In genomic region chr18:8299054-8299708, GRCh38 we compare ENCODE assay signal across 30 cellular contexts.
DNase-seq lines count a peak whose midpoint lies in the region; ATAC-seq, FAIRE-seq and TF ChIP-seq lines count a peak whose summit lies in the region.
"Had no signal": no experiment of that assay in that cellular context is flagged by ENCODE, and none has a peak within 500 bp of the region (broad histone marks: within the 10 kb centered on the region; RNA-seq: fewer than 3 reads in every experiment).

No MANE protein-coding gene starts in this region.

- no peak; the same call in 1 of the 3 replicates for ATAC-seq in HepG2
- ATAC-seq in GM21447 (IDR thresholded peaks at IDR 0.05; ENCODE audit: unreplicated experiment), result no peak
- ATAC-seq: activated naive CD4-positive, alpha-beta T cell treated with anti-CD3 and anti-CD28 coated beads, Interleukin-2, amount 50 U/mL, for 72 hours; natural killer cell treated with Interleukin-12 subunit alpha and Interleukin-12 subunit beta and Interleukin-15 and Interleukin-18, amount 100 ng/mL, for 72 hours had no signal

- intact Hi-C loops in HepG2 (cut with micrococcal nuclease; ENCODE audit: unreplicated experiment), result no loop called here

- no peak overlapping the region for H3K27ac ChIP-seq in HepG2 (ENCODE audit: extremely low read length, insufficient read depth, low read length)
- H3K27ac ChIP-seq: GM23248, KMS-11, lower lobe of right lung, RWPE1, transverse colon had no signal

- H3K4me1 ChIP-seq in HepG2 (ENCODE audit: insufficient read depth, low read length), result peaks cover 14% of the 10 kb centered on the region
- H3K4me1 ChIP-seq: Caco-2, lower lobe of right lung, transverse colon had no signal

- H3K9ac ChIP-seq in HepG2 (ENCODE audit: insufficient read depth, low read depth, low read length), result no peak overlapping the region
- H3K9ac ChIP-seq: GM23248, KMS-11, SK-N-SH had no signal

- BruUV-seq in HepG2 (replicated peaks; lab: Mats Ljungman, UMichigan), result no TSS peak

- 66% methylated on average over 8 of the region's 8 CpGs for whole genome bisulfite sequencing in HepG2 (ENCODE audit: low lambda C conversion rate)

- DNase-seq in DMS53 (lab: John Stamatoyannopoulos, UW) (peak; percentile 90), NCI-H146 (lab: John Stamatoyannopoulos, UW) (peak; percentile 97), NCI-H510A treated with DMSO at 0.1 percent for 48 hours (lab: John Stamatoyannopoulos, UW) (peak; percentile 97), HepG2 (ENCODE audit: low spot score) (peak; percentile 25), dermis blood vessel endothelial cell (no peak), NAMALWA (ENCODE audit: low spot score) (no peak), NCI-H1436 treated with DMSO at 0.1 percent for 48 hours (lab: John Stamatoyannopoulos, UW) (no peak)
- DNase-seq: activated CD4-positive, alpha-beta memory T cell treated with anti-CD3 and anti-CD28 coated beads, Interleukin-2, amount 10 ng/mL, durations not matched to agents 7 days and 5 days; activated CD4-positive, CD25-positive, alpha-beta regulatory T cell treated with anti-CD3 and anti-CD28 coated beads, Interleukin-2, amount 50 U/mL, for 72 hours; activated CD8-positive, alpha-beta memory T cell treated with anti-CD3 and anti-CD28 coated beads, Interleukin-2, amount 50 U/mL, for 48 hours; anterior cingulate cortex; Caco-2; effector CD8-positive, alpha-beta T cell; glutamatergic neuron; GM23248; kidney; lower lobe of right lung; NCI-H187 treated with DMSO at 0.1 percent for 48 hours; NCI-H526; retina; SK-N-SH; stimulated activated CD4-positive, alpha-beta T cell treated with anti-CD3 and anti-CD28 coated beads, Interleukin-2, amount 100 ng/mL, for 24 hours; transverse colon had no signal

- POLR2A ChIA-PET in HepG2 (lab: Yijun Ruan, JAX), result no interaction called here

- in situ Hi-C loops in HepG2 (cut with HindIII; ENCODE audit: extremely low pct_ligation_motif_present, low pct_unique_long_range_greater_than_20kb), result no loop called here

- H3K9me3 ChIP-seq in HepG2 (ENCODE audit: low read length), result no peaks in the 10 kb centered on the region
- H3K9me3 ChIP-seq: Caco-2, lower lobe of right lung, SK-N-SH, transverse colon had no signal

- H3K79me2 ChIP-seq in HepG2 (ENCODE audit: insufficient read depth, low read length), result no peaks in the 10 kb centered on the region

- no peak for TF ChIP-seq RAD21 in HepG2 (CRISPR knock-in tag; IDR thresholded peaks at IDR 0.05)

- H2AFZ ChIP-seq in HepG2 (ENCODE audit: low read length), result no peak overlapping the region
- H2AFZ ChIP-seq: GM23248 had no signal

- no peak for TF ChIP-seq CTCF in HepG2 (CRISPR knock-in tag; IDR thresholded peaks at IDR 0.05)

- no peak overlapping the region for H3K4me3 ChIP-seq in HepG2 (replicated peaks in 1 of 3; ENCODE audit: insufficient read depth in 1 of 3, low read depth in 2 of 3, low read length in 3 of 3)
- H3K4me3 ChIP-seq: GM23248, lower lobe of right lung, transverse colon had no signal

- peaks cover 0 to 9% of the 10 kb centered on the region in 2 experiments; a peak in 3 of 5 replicates for H3K36me3 ChIP-seq in HepG2 (replicated peaks in 1 of 2; ENCODE audit: control insufficient read depth in 1 of 2, insufficient read depth in 2 of 2, low read length in 2 of 2)
- H3K36me3 ChIP-seq: transverse colon had no signal

- TF ChIP-seq EP300 in HepG2 (IDR thresholded peaks at IDR 0.05; ENCODE audit: low read depth in 2 of 2, low read length in 2 of 2) (no peak), HepG2 (CRISPR knock-in tag; IDR thresholded peaks at IDR 0.05; ENCODE audit: borderline replicate concordance) (no peak)

- no peak for FAIRE-seq in HepG2 (lab: Jason Lieb, UNC)
- FAIRE-seq: bronchial epithelial cell, colon, kidney had no signal

- H3K27me3 ChIP-seq in HepG2 (ENCODE audit: control insufficient read depth in 1 of 2, insufficient read depth in 2 of 2, low read length in 2 of 2), result no peaks in the 10 kb centered on the region
- H3K27me3 ChIP-seq: transverse colon had no signal

- H4K20me1 ChIP-seq in HepG2 (ENCODE audit: insufficient read depth, low read length), result no peaks in the 10 kb centered on the region

- no peak overlapping the region for H3K4me2 ChIP-seq in HepG2 (ENCODE audit: low read depth, low read length)
- H3K4me2 ChIP-seq: KMS-11, SK-N-SH had no signal

- TF ChIP-seq POLR2A in HepG2 (IDR thresholded peaks at IDR 0.05; ENCODE audit: insufficient read depth in 1 of 2, low read depth in 2 of 2, low read length in 2 of 2), result no peak

- CTCF ChIA-PET in HepG2 (lab: Yijun Ruan, JAX; ENCODE audit: low intra/inter-chr PET ratio, low total read pairs), result no interaction called here

TF ChIP-seq in HepG2, 621 proteins besides CTCF, POLR2A, EP300 and RAD21:
- TF ChIP-seq RNF2 (conservative IDR thresholded peaks at IDR 0.05; ENCODE audit: low read depth) (no peak), TFAP4 (IDR thresholded peaks at IDR 0.05; ENCODE audit: borderline replicate concordance, low read depth) (peak; percentile 13; the same call in 1 of the 2 replicates), ETV6 (CRISPR knock-in tag; conservative IDR thresholded peaks at IDR 0.05) (no peak), CEBPG (CRISPR knock-in tag; IDR thresholded peaks at IDR 0.05) (no peak)

Comparison
In these comparisons a context has a peak if more than half of its experiments do, and no peak if none do; other contexts are left out.
1. DNase-seq: peak in DMS53 (single experiment), NCI-H146 (single experiment), NCI-H510A treated with DMSO at 0.1 percent for 48 hours (single experiment) and HepG2 (single experiment); none in dermis blood vessel endothelial cell (single experiment), NAMALWA (single experiment) and NCI-H1436 treated with DMSO at 0.1 percent for 48 hours (single experiment).